In genomic region chr6:35590622-35591066, GRCh38 we compare ENCODE assay signal across 12 cellular contexts.
DNase-seq lines count a peak whose midpoint lies in the region; ATAC-seq and TF ChIP-seq lines count a peak whose summit lies in the region.
"Had no signal": no experiment of that assay in that cellular context is flagged by ENCODE, and none has a peak within 500 bp of the region (broad histone marks: within the 10 kb centered on the region; RNA-seq: fewer than 3 reads in every experiment).

No MANE protein-coding gene starts in this region.

- peak overlapping the region; percentile 89 for H3K27ac Mint-ChIP-seq in T-helper 17 cell
- no peak overlapping the region for H3K27ac Mint-ChIP-seq in stimulated activated naive B cell treated with anti-CD40 and anti-IgM and Interleukin-4, amounts not matched to agents 10 μg/mL and 1 μg/mL and 100 μg/mL, for 72 hours
- H3K27ac Mint-ChIP-seq: immature natural killer cell had no signal

- H3K4me3 Mint-ChIP-seq in T-helper 17 cell: no peak overlapping the region
- no peak overlapping the region for H3K4me3 Mint-ChIP-seq in stimulated activated naive B cell treated with anti-CD40 and anti-IgM and Interleukin-4, amounts not matched to agents 10 μg/mL and 1 μg/mL and 100 μg/mL, for 72 hours
- H3K4me3 Mint-ChIP-seq: immature natural killer cell had no signal

- peaks cover 2% of the 10 kb centered on the region for H3K36me3 Mint-ChIP-seq in T-helper 17 cell (ENCODE audit: low read depth)
- peaks cover 14 to 26% of the 10 kb centered on the region in 2 donors for H3K36me3 Mint-ChIP-seq in stimulated activated naive B cell treated with anti-CD40 and anti-IgM and Interleukin-4, amounts not matched to agents 10 μg/mL and 1 μg/mL and 100 μg/mL, for 72 hours

- H3K4me3 ChIP-seq in coronary artery: no peak overlapping the region
- H3K4me3 ChIP-seq in lung: no peak overlapping the region
- H3K4me3 ChIP-seq in subcutaneous abdominal adipose tissue (ENCODE audit: low read depth in 1 of 5, low read length in 5 of 5): no peak overlapping the region
- H3K4me3 ChIP-seq: HAP-1 had no signal

- no peaks in the 10 kb centered on the region for H3K9me3 Mint-ChIP-seq in stimulated activated naive B cell treated with anti-CD40 and anti-IgM and Interleukin-4, amounts not matched to agents 10 μg/mL and 1 μg/mL and 100 μg/mL, for 72 hours
- H3K9me3 Mint-ChIP-seq: immature natural killer cell had no signal

- H3K9me3 ChIP-seq in T-helper 17 cell (ENCODE audit: control insufficient read depth, low read length, poor library complexity, severe bottlenecking) (no peaks in the 10 kb centered on the region), lung (ENCODE audit: control insufficient read depth in 2 of 2, insufficient read depth in 1 of 2, low read length in 1 of 2) (no peaks in the 10 kb centered on the region), subcutaneous abdominal adipose tissue (ENCODE audit: control insufficient read depth in 5 of 5, low read length in 5 of 5) (no peaks in the 10 kb centered on the region)
- H3K9me3 ChIP-seq: HAP-1 had no signal

- H3K27me3 Mint-ChIP-seq in T-helper 17 cell: no peaks in the 10 kb centered on the region
- H3K27me3 Mint-ChIP-seq in stimulated activated naive B cell treated with anti-CD40 and anti-IgM and Interleukin-4, amounts not matched to agents 10 μg/mL and 1 μg/mL and 100 μg/mL, for 72 hours: no peaks in the 10 kb centered on the region

- TF ChIP-seq CTCF in coronary artery (IDR thresholded peaks at IDR 0.05) (no peak), lung (IDR thresholded peaks at IDR 0.05; ENCODE audit: control extremely low read depth, extremely low read depth) (no peak)

- ATAC-seq in T-helper 17 cell: no peak
- no peak for ATAC-seq in lung (ENCODE audit: insufficient read depth, low FRiP score)
- ATAC-seq in stimulated activated naive B cell treated with anti-CD40 and anti-IgM and Interleukin-4, amounts not matched to agents 10 μg/mL and 1 μg/mL and 100 μg/mL, for 72 hours (replicated peaks): no peak

- H3K4me1 ChIP-seq in lung (ENCODE audit: control insufficient read depth in 2 of 2, insufficient read depth in 2 of 2, low read length in 2 of 2): peaks cover 10 to 40% of the 10 kb centered on the region in 2 donors
- peaks cover 1 to 49% (median 30%) of the 10 kb centered on the region in 5 donors for H3K4me1 ChIP-seq in subcutaneous abdominal adipose tissue (ENCODE audit: control insufficient read depth in 5 of 5, insufficient read depth in 5 of 5, low read length in 5 of 5)
- H3K4me1 ChIP-seq: HAP-1 had no signal

- peak overlapping the region in 1 of 5 donors; percentile 53 for H3K9ac ChIP-seq in subcutaneous abdominal adipose tissue (ENCODE audit: low read length in 5 of 5)

- peaks cover 32 to 44% of the 10 kb centered on the region in 2 donors for H3K36me3 ChIP-seq in lung (ENCODE audit: control insufficient read depth in 2 of 2, insufficient read depth in 2 of 2, low read length in 2 of 2)
- H3K36me3 ChIP-seq in subcutaneous abdominal adipose tissue (ENCODE audit: control insufficient read depth in 5 of 5, insufficient read depth in 5 of 5, low read length in 5 of 5): peaks cover 7 to 50% (median 22%) of the 10 kb centered on the region in 5 donors

- H3K27ac ChIP-seq in coronary artery (peak overlapping the region; percentile 96), lung (ENCODE audit: low read depth in 1 of 2, low read length in 1 of 2) (peak overlapping the region; percentile 76 to 77), subcutaneous abdominal adipose tissue (ENCODE audit: low read depth, low read length) (peak overlapping the region; percentile 61)

- no peak for DNase-seq in T-helper 17 cell
- DNase-seq in coronary artery (ENCODE audit: low spot score): peak; percentile 82
- DNase-seq in lung (ENCODE audit: low spot score): no peak
- DNase-seq in SW480 (ENCODE audit: low spot score): no peak
- DNase-seq in NCI-H774 (lab: John Stamatoyannopoulos, UW): no peak
- DNase-seq in GM19238 (ENCODE audit: insufficient read length, low spot score): no peak
- DNase-seq in stimulated activated naive B cell treated with anti-CD40 and anti-IgM and Interleukin-4, amounts not matched to agents 10 μg/mL and 1 μg/mL and 100 μg/mL, for 72 hours: no peak
- DNase-seq: DMS 273 treated with DMSO at 0.1 percent for 48 hours, immature natural killer cell, NCI-H1694 had no signal

- H3K27me3 ChIP-seq in lung (ENCODE audit: control insufficient read depth, insufficient read depth) (no peaks in the 10 kb centered on the region), subcutaneous abdominal adipose tissue (ENCODE audit: control insufficient read depth in 5 of 5, insufficient read depth in 4 of 5, low read length in 5 of 5) (no peaks in the 10 kb centered on the region)

- peaks cover 46% of the 10 kb centered on the region for H3K4me1 Mint-ChIP-seq in T-helper 17 cell
- peaks cover 4 to 18% of the 10 kb centered on the region in 2 donors for H3K4me1 Mint-ChIP-seq in stimulated activated naive B cell treated with anti-CD40 and anti-IgM and Interleukin-4, amounts not matched to agents 10 μg/mL and 1 μg/mL and 100 μg/mL, for 72 hours

- 47 to 65% methylated on average over 6 of the region's 6 CpGs for WGBS in lung, 2 donors
